ENCODE assay signal across 23 cellular contexts in the genomic region with DNA sequence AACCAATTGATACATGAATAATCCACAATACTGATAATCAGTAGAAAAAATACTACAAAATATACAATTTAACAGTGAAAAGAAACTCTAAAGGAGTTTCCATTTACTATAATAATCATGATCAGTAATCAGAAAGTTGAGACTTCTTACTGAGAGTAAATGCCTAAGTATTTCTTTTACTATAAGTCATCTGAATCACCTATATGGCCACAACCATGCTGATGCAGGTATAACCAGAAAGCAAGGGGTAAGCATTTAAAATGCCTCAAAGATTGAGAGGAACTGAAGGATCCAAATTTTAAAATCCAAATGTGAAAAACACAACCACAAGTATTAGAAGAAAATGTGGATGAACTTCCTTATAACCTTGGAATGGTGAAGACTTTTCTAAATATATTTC. TPM values are rescaled to one million over a fixed set of nuclear protein-coding genes. Genes with fewer than 3 reads are reported as not detected.
DNase-seq lines count a peak whose midpoint lies in the region; ATAC-seq and TF ChIP-seq lines count a peak whose summit lies in the region.
"Had no signal": no experiment of that assay in that cellular context is flagged by ENCODE, and none has a peak within 500 bp of the region (broad histone marks: within the 10 kb centered on the region; RNA-seq: fewer than 3 reads in every experiment).

No MANE protein-coding gene starts in this region.

- POLR2A ChIA-PET in CD8-positive, alpha-beta T cell (lab: Charles Lee) = no interaction called here

- peak overlapping the region; percentile 70 for H3K27ac Mint-ChIP-seq in CD8-positive, alpha-beta T cell
- H3K27ac Mint-ChIP-seq in activated T-helper 1 cell treated with anti-CD3 and anti-CD28 coated beads, Interleukin-12 subunit alpha, Interleukin-12 subunit beta, Interleukin-2, Interleukin-4 antibody, amounts not matched to agents 30 ng/mL and 10 ng/mL and 1 ng/mL, durations not matched to agents 14 hours and 24 hours and 36 hours = peak overlapping the region; percentile 94

- no peak for TF ChIP-seq POLR2A in erythroblast (IDR thresholded peaks at IDR 0.05; ENCODE audit: low read length)

- intact Hi-C loops in CD8-positive, alpha-beta T cell (cut with DNase I, micrococcal nuclease) = loop anchor here in 1 of 2 experiments (2.0 kb wide), 1 partner anchor 32 kb away; no protein-coding TSS in a partner anchor
- intact Hi-C loops in activated T-helper 1 cell treated with anti-CD3 and anti-CD28 coated beads, Interleukin-12 subunit alpha, Interleukin-12 subunit beta, Interleukin-2, Interleukin-4 antibody, amounts not matched to agents 30 ng/mL and 10 ng/mL and 1 ng/mL, durations not matched to agents 14 hours and 24 hours and 36 hours (cut with micrococcal nuclease) = loop anchor here (1.0 to 5.0 kb wide), 2 partner anchors 9 to 35 kb away; no protein-coding TSS in a partner anchor

- peak overlapping the region; percentile 67 for H3K4me2 ChIP-seq in KMS-11
- H3K4me2 ChIP-seq: GM23338 had no signal

- no peak overlapping the region for H3K9ac ChIP-seq in KMS-11

- peaks cover 2% of the 10 kb centered on the region for H3K9me3 Mint-ChIP-seq in CD8-positive, alpha-beta T cell
- peaks cover 19% of the 10 kb centered on the region for H3K9me3 Mint-ChIP-seq in activated T-helper 1 cell treated with anti-CD3 and anti-CD28 coated beads, Interleukin-12 subunit alpha, Interleukin-12 subunit beta, Interleukin-2, Interleukin-4 antibody, amounts not matched to agents 30 ng/mL and 10 ng/mL and 1 ng/mL, durations not matched to agents 14 hours and 24 hours and 36 hours
- H3K9me3 Mint-ChIP-seq: dendritic cell treated with granulocyte-macrophage colony-stimulating factor and Interleukin-4, amounts not matched to agents 40 ng/mL and 50 ng/mL, for 4 days had no signal

- peak overlapping the region; percentile 55 for H3K27ac ChIP-seq in CD8-positive, alpha-beta T cell (ENCODE audit: low read depth, low read length)
- peak overlapping the region; percentile 45; the same call in 1 of the 2 replicates for H3K27ac ChIP-seq in KMS-11
- H3K27ac ChIP-seq: epithelial cell of prostate, upper lobe of right lung had no signal

- CTCF ChIA-PET in CD8-positive, alpha-beta T cell (lab: Charles Lee) = no interaction called here

- H3K4me1 Mint-ChIP-seq in CD8-positive, alpha-beta T cell (ENCODE audit: low read depth) = peaks cover 79% of the 10 kb centered on the region
- H3K4me1 Mint-ChIP-seq in activated T-helper 1 cell treated with anti-CD3 and anti-CD28 coated beads, Interleukin-12 subunit alpha, Interleukin-12 subunit beta, Interleukin-2, Interleukin-4 antibody, amounts not matched to agents 30 ng/mL and 10 ng/mL and 1 ng/mL, durations not matched to agents 14 hours and 24 hours and 36 hours (ENCODE audit: low read depth) = peaks cover 65% of the 10 kb centered on the region

- peak overlapping the region; percentile 43 for H3K4me3 Mint-ChIP-seq in CD8-positive, alpha-beta T cell
- H3K4me3 Mint-ChIP-seq in activated T-helper 1 cell treated with anti-CD3 and anti-CD28 coated beads, Interleukin-12 subunit alpha, Interleukin-12 subunit beta, Interleukin-2, Interleukin-4 antibody, amounts not matched to agents 30 ng/mL and 10 ng/mL and 1 ng/mL, durations not matched to agents 14 hours and 24 hours and 36 hours = peak overlapping the region; percentile 82
- H3K4me3 Mint-ChIP-seq: activated B cell treated with CpG ODN at 0.5 μM for 24 hours; B cell; dendritic cell treated with granulocyte-macrophage colony-stimulating factor and Interleukin-4, amounts not matched to agents 40 ng/mL and 50 ng/mL, for 4 days; GM23338 had no signal

- no peaks in the 10 kb centered on the region for H3K36me3 ChIP-seq in CD8-positive, alpha-beta T cell (ENCODE audit: insufficient read depth, low read length)
- H3K36me3 ChIP-seq in KMS-11 (ENCODE audit: insufficient read depth) = no peaks in the 10 kb centered on the region
- H3K36me3 ChIP-seq: pancreas, sigmoid colon, upper lobe of right lung had no signal

- H3K9me3 ChIP-seq in CD8-positive, alpha-beta T cell (ENCODE audit: low read length) = no peaks in the 10 kb centered on the region
- H3K9me3 ChIP-seq: pancreas, sigmoid colon, upper lobe of right lung had no signal

- peak overlapping the region; percentile 38 for H3K4me3 ChIP-seq in CD8-positive, alpha-beta T cell (ENCODE audit: low read depth, low read length)
- no peak overlapping the region for H3K4me3 ChIP-seq in KMS-11 (IDR thresholded peaks at IDR 0.05; ENCODE audit: insufficient read depth, low read depth, low read length)
- H3K4me3 ChIP-seq: GM23338, pancreas, sigmoid colon, upper lobe of right lung had no signal

- H2AFZ ChIP-seq in KMS-11 (ENCODE audit: low read depth) = no peak overlapping the region
- H2AFZ ChIP-seq: GM23338 had no signal

- peaks cover 92% of the 10 kb centered on the region for H3K79me2 ChIP-seq in KMS-11 (ENCODE audit: insufficient read depth, low read depth)

- H4K20me1 ChIP-seq in KMS-11 (ENCODE audit: insufficient read depth) = no peaks in the 10 kb centered on the region

- DNase-seq in CD8-positive, alpha-beta T cell = no peak
- DNase-seq in activated T-helper 1 cell treated with anti-CD3 and anti-CD28 coated beads, Interleukin-12 subunit alpha, Interleukin-12 subunit beta, Interleukin-2, Interleukin-4 antibody, amounts not matched to agents 30 ng/mL and 10 ng/mL and 1 ng/mL, durations not matched to agents 14 hours and 24 hours and 36 hours (ENCODE audit: low spot score) = no peak
- peak; percentile 18 to 41 for DNase-seq in erythroblast (lab: John Stamatoyannopoulos, UW)
- no peak for DNase-seq in middle frontal gyrus (ENCODE audit: extremely low spot score, low spot score)
- no peak for DNase-seq in NCI-H2029 (lab: John Stamatoyannopoulos, UW)
- DNase-seq in SHP77 (lab: John Stamatoyannopoulos, UW) = no peak
- DNase-seq: activated B cell treated with CpG ODN at 0.5 μM for 24 hours; foreskin melanocyte; hypothalamus; mammary epithelial cell; NCI-H1436; NCI-H2171 treated with DMSO at 0.1 percent for 48 hours; pancreas; PC-3; SIG-M5; sigmoid colon; stimulated activated naive CD4-positive, alpha-beta T cell treated with Interleukin-2 at 50 U/mL for 16 hours; upper lobe of right lung had no signal

- no peak for TF ChIP-seq CTCF in CD8-positive, alpha-beta T cell (IDR thresholded peaks at IDR 0.05)
- TF ChIP-seq CTCF in KMS-11 (conservative IDR thresholded peaks at IDR 0.05; ENCODE audit: low read depth, low read length) = no peak

- H3K27me3 ChIP-seq in CD8-positive, alpha-beta T cell (ENCODE audit: insufficient read depth, low read length) = no peaks in the 10 kb centered on the region
- H3K27me3 ChIP-seq in KMS-11 (ENCODE audit: insufficient read depth, low read depth) = no peaks in the 10 kb centered on the region
- H3K27me3 ChIP-seq: pancreas, sigmoid colon, upper lobe of right lung had no signal

- no peaks in the 10 kb centered on the region for H3K27me3 Mint-ChIP-seq in CD8-positive, alpha-beta T cell (ENCODE audit: low read depth)
- no peaks in the 10 kb centered on the region for H3K27me3 Mint-ChIP-seq in activated T-helper 1 cell treated with anti-CD3 and anti-CD28 coated beads, Interleukin-12 subunit alpha, Interleukin-12 subunit beta, Interleukin-2, Interleukin-4 antibody, amounts not matched to agents 30 ng/mL and 10 ng/mL and 1 ng/mL, durations not matched to agents 14 hours and 24 hours and 36 hours (ENCODE audit: insufficient read depth)
- H3K27me3 Mint-ChIP-seq: activated B cell treated with CpG ODN at 0.5 μM for 24 hours; B cell; dendritic cell treated with granulocyte-macrophage colony-stimulating factor and Interleukin-4, amounts not matched to agents 40 ng/mL and 50 ng/mL, for 4 days had no signal

- no peak for ATAC-seq in CD8-positive, alpha-beta T cell
- ATAC-seq: GM23338, pancreas, PC-3, upper lobe of right lung had no signal

- H3K36me3 Mint-ChIP-seq in CD8-positive, alpha-beta T cell = peaks cover 1% of the 10 kb centered on the region
- peaks cover 13% of the 10 kb centered on the region for H3K36me3 Mint-ChIP-seq in activated T-helper 1 cell treated with anti-CD3 and anti-CD28 coated beads, Interleukin-12 subunit alpha, Interleukin-12 subunit beta, Interleukin-2, Interleukin-4 antibody, amounts not matched to agents 30 ng/mL and 10 ng/mL and 1 ng/mL, durations not matched to agents 14 hours and 24 hours and 36 hours (ENCODE audit: low read depth)

- H3K4me1 ChIP-seq in CD8-positive, alpha-beta T cell (ENCODE audit: insufficient read depth, low read length) = peaks cover 65% of the 10 kb centered on the region
- H3K4me1 ChIP-seq in KMS-11 (ENCODE audit: low read depth, poor library complexity, severe bottlenecking) = peaks cover 76% of the 10 kb centered on the region

RNA-seq across cellular contexts. Expression of a gene that starts 23.4 kb away (rescaled TPM):
- total RNA-seq in CD8-positive, alpha-beta T cell = 100 to 1,000 TPM; 150 to 160 TPM
- total RNA-seq in activated T-helper 1 cell treated with anti-CD3 and anti-CD28 coated beads, Interleukin-12 subunit alpha, Interleukin-12 subunit beta, Interleukin-2, Interleukin-4 antibody, amounts not matched to agents 30 ng/mL and 10 ng/mL and 1 ng/mL, durations not matched to agents 14 hours and 24 hours and 36 hours = 32.4 and 37.1 TPM in 2 replicates

Comparison
In these comparisons a context has a peak if more than half of its experiments do, and no peak if none do; other contexts are left out.
1. DNase-seq: peak in erythroblast (2 of 2); none in CD8-positive, alpha-beta T cell (0 of 7), activated T-helper 1 cell treated with anti-CD3 and anti-CD28 coated beads, Interleukin-12 subunit alpha, Interleukin-12 subunit beta, Interleukin-2, Interleukin-4 antibody, amounts not matched to agents 30 ng/mL and 10 ng/mL and 1 ng/mL, durations not matched to agents 14 hours and 24 hours and 36 hours (single experiment), middle frontal gyrus (single experiment), NCI-H2029 (single experiment) and SHP77 (0 of 2).